ENCODE assay signal across 8 cellular contexts in the genomic region with DNA sequence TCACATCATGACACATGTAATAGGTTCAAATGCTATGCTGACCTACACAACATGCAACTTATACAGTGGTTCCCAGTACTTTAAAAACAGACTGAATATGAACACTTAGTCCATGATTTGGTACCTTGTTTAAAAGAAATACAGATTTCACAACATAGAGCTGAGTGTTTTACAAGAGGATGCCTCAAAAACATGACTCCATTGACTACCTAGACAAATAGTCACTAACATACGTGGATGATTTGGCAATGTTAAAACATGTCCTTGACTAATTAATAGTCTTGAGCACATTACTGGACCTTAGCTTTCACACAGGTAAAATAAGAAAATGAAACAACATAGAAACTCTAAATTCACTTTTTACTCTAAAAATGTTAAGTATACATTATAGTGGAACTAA.
"Had no signal": no experiment of that assay in that cellular context is flagged by ENCODE, and none has a peak within 500 bp of the region (broad histone marks: within the 10 kb centered on the region; RNA-seq: fewer than 3 reads in every experiment).

No MANE protein-coding gene starts in this region.

- FAIRE-seq: HepG2, HTR-8/SVneo, K562 had no signal

- H3K4me1 Mint-ChIP-seq: IgD-negative memory B cell had no signal

- DNase-seq: IMR-90, KBM-7, KG1 had no signal

- H3K4me3 ChIP-seq: K562 had no signal

- H3K9me3 Mint-ChIP-seq: IgD-negative memory B cell had no signal

- ATAC-seq: HepG2, K562 had no signal

- H3K27ac Mint-ChIP-seq: IgD-negative memory B cell had no signal

- H3K36me3 Mint-ChIP-seq: IgD-negative memory B cell had no signal

- H3K4me3 Mint-ChIP-seq: IgD-negative memory B cell had no signal

- H3K27ac ChIP-seq: HL-60 had no signal

- H3K27me3 Mint-ChIP-seq: IgD-negative memory B cell had no signal
